In the genomic region with DNA sequence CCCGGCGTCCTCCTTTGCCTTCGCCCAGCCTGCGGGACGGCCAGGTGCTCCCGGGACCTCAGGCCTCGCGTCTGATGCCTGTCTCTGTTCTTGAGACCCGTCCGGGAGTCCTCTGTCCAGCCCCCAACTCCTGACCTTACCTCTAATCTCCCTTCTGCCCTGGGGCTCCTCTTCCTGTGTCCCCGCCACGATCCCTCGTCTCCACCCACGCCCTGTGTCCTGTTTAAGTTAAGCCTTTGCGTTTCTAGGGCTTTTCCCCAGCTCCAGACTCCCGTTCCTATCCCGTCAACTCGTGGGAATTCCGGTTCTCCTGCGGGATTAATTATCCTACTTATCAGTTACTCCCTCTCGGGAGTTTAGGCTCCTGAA, we compare ENCODE assay signal across 8 cellular contexts. TPM values are rescaled to one million over a fixed set of nuclear protein-coding genes. Genes with fewer than 3 reads are reported as not detected.
DNase-seq lines count a peak whose midpoint lies in the region; ATAC-seq and TF ChIP-seq lines count a peak whose summit lies in the region.

No MANE protein-coding gene starts in this region.

- H3K27ac ChIP-seq in mammary epithelial cell (ENCODE audit: insufficient read depth, low read depth, low read length) (peak overlapping the region; percentile 93), mucosa of rectum (ENCODE audit: low read depth in 2 of 2, low read length in 2 of 2) (peak overlapping the region; percentile 97 to 99)

- H3K27me3 ChIP-seq in BE2C (no peaks in the 10 kb centered on the region), mammary epithelial cell (ENCODE audit: insufficient read depth, low read length) (no peaks in the 10 kb centered on the region), mucosa of rectum (ENCODE audit: control insufficient read depth in 2 of 2, insufficient read depth in 2 of 2, low read length in 2 of 2) (no peaks in the 10 kb centered on the region)

- peaks cover 40% of the 10 kb centered on the region for H3K36me3 ChIP-seq in BE2C
- peaks cover 21% of the 10 kb centered on the region for H3K36me3 ChIP-seq in mammary epithelial cell (ENCODE audit: insufficient read depth, low read length)
- peaks cover 30 to 39% of the 10 kb centered on the region in 2 donors for H3K36me3 ChIP-seq in mucosa of rectum (ENCODE audit: control insufficient read depth in 2 of 2, insufficient read depth in 2 of 2, low read length in 2 of 2)

- ATAC-seq in HG03342 (IDR thresholded peaks at IDR 0.05; ENCODE audit: unreplicated experiment) (peak; percentile 4), GM18870 (IDR thresholded peaks at IDR 0.05; ENCODE audit: unreplicated experiment) (no peak), GM21381 (IDR thresholded peaks at IDR 0.05; ENCODE audit: unreplicated experiment) (no peak), GM19463 (IDR thresholded peaks at IDR 0.05; ENCODE audit: unreplicated experiment) (no peak)

- in situ Hi-C loops in mammary epithelial cell (cut with MboI; ENCODE audit: low sequenced_read_pairs in 2 of 2), result loop anchor here in 1 of 2 donors (25.0 kb wide), 3 partner anchors 237 to 1213 kb away; a partner anchor contains a TSS

- peaks cover 4% of the 10 kb centered on the region for H4K20me1 ChIP-seq in mammary epithelial cell (ENCODE audit: insufficient read depth, low read length)

- intact Hi-C loops in mammary epithelial cell (cut with micrococcal nuclease), result loop anchor here (1.0 to 2.0 kb wide), 2 partner anchors 15 to 581 kb away; no protein-coding TSS in a partner anchor

- TF ChIP-seq CTCF in BE2C (IDR thresholded peaks at IDR 0.05; ENCODE audit: low read depth, low read length) (no peak), mammary epithelial cell (conservative IDR thresholded peaks at IDR 0.05 in 1 of 2, IDR thresholded peaks at IDR 0.05 in 1 of 2; ENCODE audit: extremely low read depth in 1 of 2, insufficient read depth in 1 of 2, low read depth in 1 of 2, low read length in 2 of 2) (no peak)

- H3K4me3 ChIP-seq in BE2C (ENCODE audit: low read depth, low read length) (peak overlapping the region; percentile 99), mammary epithelial cell (replicated peaks in 1 of 3; ENCODE audit: insufficient read depth in 1 of 3, low read depth in 2 of 3, low read length in 3 of 3) (peak overlapping the region; percentile 78 to 94 (median 92)), mucosa of rectum (ENCODE audit: low read length in 2 of 2) (peak overlapping the region; percentile 91 to 96)

- DNase-seq in BE2C (no peak), mammary epithelial cell (no peak), retina (no peak)

- no TSS peak for BruUV-seq in mammary epithelial cell (replicated peaks; lab: Mats Ljungman, UMichigan)

- CTCF ChIA-PET in mammary epithelial cell (lab: Charles Lee; ENCODE audit: low non-redundant PET), result no interaction called here

- H3K9me3 ChIP-seq in BE2C, result no peaks in the 10 kb centered on the region
- H3K9me3 ChIP-seq in mammary epithelial cell (replicated peaks; ENCODE audit: insufficient read depth, low read length), result no peaks in the 10 kb centered on the region
- no peaks in the 10 kb centered on the region for H3K9me3 ChIP-seq in mucosa of rectum (ENCODE audit: control insufficient read depth in 2 of 2, low read length in 2 of 2)

- dilution Hi-C loops in mammary epithelial cell (cut with HindIII; ENCODE audit: low sequenced_read_pairs), result loop anchor here (25.0 kb wide), 1 partner anchor 1163 kb away; a partner anchor contains a TSS

- 2% methylated on average over 11 of the region's 21 CpGs for WGBS in mammary epithelial cell (ENCODE audit: low coverage, missing lambda C conversion rate)

- H3K9ac ChIP-seq in mammary epithelial cell (ENCODE audit: insufficient read depth, low read length), result peak overlapping the region; percentile 99
- H3K9ac ChIP-seq in mucosa of rectum (ENCODE audit: low read depth in 1 of 2, low read length in 2 of 2), result peak overlapping the region; percentile 86 to 97

- H3K4me1 ChIP-seq in BE2C (no peaks in the 10 kb centered on the region), mammary epithelial cell (ENCODE audit: insufficient read depth, low read length) (peaks cover 16% of the 10 kb centered on the region), mucosa of rectum (ENCODE audit: control insufficient read depth in 2 of 2, insufficient read depth in 2 of 2, low read length in 2 of 2) (peaks cover 29 to 30% of the 10 kb centered on the region in 2 donors)

- H2AFZ ChIP-seq in mammary epithelial cell (ENCODE audit: low read depth, low read length), result peak overlapping the region; percentile 93

- peaks cover 95% of the 10 kb centered on the region for H3K79me2 ChIP-seq in mammary epithelial cell (ENCODE audit: insufficient read depth, low read length)

- H3K4me2 ChIP-seq in mammary epithelial cell (ENCODE audit: insufficient read depth, low read depth, low read length), result peak overlapping the region; percentile 86

RNA-seq across cellular contexts. Expression of a gene that starts 0.7 kb away (rescaled TPM):
- polyA plus RNA-seq in BE2C (2012; ENCODE audit: insufficient read depth, insufficient read length, low read depth), result 163 TPM
- total RNA-seq in mammary epithelial cell, result 100 to 1,000 TPM in 1 of 2 donors, 10 to 100 TPM in 1; 68.3 to 212 TPM
- 43.2 TPM for polyA plus RNA-seq in mammary epithelial cell
- polyA minus RNA-seq in mammary epithelial cell, result 119 TPM

RNA-seq across cellular contexts. Expression of a gene that starts 13.9 kb away (rescaled TPM):
- 6.1 TPM for polyA plus RNA-seq in BE2C (2012; ENCODE audit: insufficient read depth, insufficient read length, low read depth)
- total RNA-seq in mammary epithelial cell, result 1 to 10 TPM; 6.3 to 7.3 TPM
- 1.9 TPM for polyA plus RNA-seq in mammary epithelial cell
- 1.3 TPM for polyA minus RNA-seq in mammary epithelial cell

RNA-seq across cellular contexts. Expression of a gene that starts 23.4 kb away (rescaled TPM):
- not detected for polyA plus RNA-seq in BE2C (2012; ENCODE audit: insufficient read depth, insufficient read length, low read depth)
- total RNA-seq in mammary epithelial cell, result 10 to 100 TPM in 1 of 2 donors, 1 to 10 TPM in 1; 5.5 to 30.0 TPM
- 8.8 TPM for polyA plus RNA-seq in mammary epithelial cell
- not detected for polyA minus RNA-seq in mammary epithelial cell

RNA-seq across cellular contexts. Expression of a gene that starts 34.4 kb away (rescaled TPM):
- polyA plus RNA-seq in BE2C (2012; ENCODE audit: insufficient read depth, insufficient read length, low read depth), result 1.6 TPM
- under 1 TPM in 1 of 2 donors, not detected in 1; under 0.01 TPM for total RNA-seq in mammary epithelial cell
- polyA plus RNA-seq in mammary epithelial cell, result not detected
- polyA minus RNA-seq in mammary epithelial cell, result not detected

RNA-seq across cellular contexts. Expression of a gene that starts 52.9 kb away (rescaled TPM):
- not detected for polyA plus RNA-seq in BE2C (2012; ENCODE audit: insufficient read depth, insufficient read length, low read depth)
- total RNA-seq in mammary epithelial cell, result not detected
- not detected for polyA plus RNA-seq in mammary epithelial cell
- not detected for polyA minus RNA-seq in mammary epithelial cell
